Comparison of ENCODE assay signal across 34 cellular contexts in genomic region chr16:82226327-82226726, GRCh38.
"Had no signal": no experiment of that assay in that cellular context is flagged by ENCODE, and none has a peak within 500 bp of the region (broad histone marks: within the 10 kb centered on the region; RNA-seq: fewer than 3 reads in every experiment).

No MANE protein-coding gene starts in this region.

- H3K27ac Mint-ChIP-seq: activated B cell treated with CpG ODN at 0.5 μM for 24 hours; activated CD4-positive, alpha-beta memory T cell treated with anti-CD3 and anti-CD28 coated beads, Interleukin-2, amount 10 ng/mL, durations not matched to agents 7 days and 5 days; activated CD4-positive, alpha-beta T cell treated with anti-CD3 and anti-CD28 coated beads, Interleukin-2, amount 10 ng/mL, durations not matched to agents 24 days and 14 days; activated CD8-positive, alpha-beta memory T cell treated with anti-CD3 and anti-CD28 coated beads, Interleukin-2, amount 10 ng/mL, durations not matched to agents 7 days and 5 days; activated naive CD4-positive, alpha-beta T cell treated with anti-CD3 and anti-CD28 coated beads, Interleukin-2, amount 10 ng/mL, durations not matched to agents 7 days and 5 days; activated naive CD4-positive, alpha-beta T cell treated with anti-CD3 and anti-CD28 coated beads, Interleukin-2, amount 50 U/mL, for 24 hours; activated naive CD8-positive, alpha-beta T cell; activated naive CD8-positive, alpha-beta T cell treated with anti-CD3 and anti-CD28 coated beads, Interleukin-2, amount 10 ng/mL, durations not matched to agents 7 days and 5 days; activated naive CD8-positive, alpha-beta T cell treated with anti-CD3 and anti-CD28 coated beads, Interleukin-2, amount 50 U/mL, for 24 hours; activated T-cell treated with anti-CD3 and anti-CD28 coated beads, Interleukin-2, amount 50 U/mL, for 24 hours; activated T-helper 2 cell treated with anti-CD3 and anti-CD28 coated beads, Interferon-gamma antibody, Interleukin-2, Interleukin-4, amounts not matched to agents 10 μg/mL and 5 μg/mL and 100 μg/mL, durations not matched to agents 14 hours and 24 hours and 36 hours; brain; T-helper 1 cell treated with Interleukin-12 subunit alpha and Interleukin-12 subunit beta and Interleukin-4 antibody, amounts not matched to agents 30 μg/mL and 1 μg/mL, for 36 hours; T-helper 2 cell treated with Interferon-gamma antibody and Interleukin-4, amounts not matched to agents 5 μg/mL and 100 μg/mL, for 36 hours had no signal

- H3K4me1 ChIP-seq: ascending aorta had no signal

- H3K27ac ChIP-seq: ascending aorta, VCaP had no signal

- DNase-seq: activated B cell treated with CpG ODN at 0.5 μM for 24 hours; activated CD4-positive, alpha-beta memory T cell treated with anti-CD3 and anti-CD28 coated beads, Interleukin-2, amount 10 ng/mL, durations not matched to agents 7 days and 5 days; activated CD4-positive, alpha-beta T cell treated with anti-CD3 and anti-CD28 coated beads for 1 hour; activated CD4-positive, alpha-beta T cell treated with anti-CD3 and anti-CD28 coated beads for 4 hours; activated CD4-positive, alpha-beta T cell treated with anti-CD3 and anti-CD28 coated beads, Interleukin-2, amount 10 ng/mL, durations not matched to agents 24 days and 14 days; activated CD4-positive, alpha-beta T cell treated with anti-CD3 and anti-CD28 coated beads, Interleukin-2, amount 50 U/mL, for 48 hours; activated CD8-positive, alpha-beta memory T cell treated with anti-CD3 and anti-CD28 coated beads for 24 hours; activated CD8-positive, alpha-beta memory T cell treated with anti-CD3 and anti-CD28 coated beads, Interleukin-2, amount 10 ng/mL, durations not matched to agents 7 days and 5 days; activated CD8-positive, alpha-beta memory T cell treated with anti-CD3 and anti-CD28 coated beads, Interleukin-2, amount 50 U/mL, for 48 hours; activated CD8-positive, alpha-beta T cell treated with anti-CD3 and anti-CD28 coated beads, Interleukin-2, amount 10 ng/mL, durations not matched to agents 7 days and 5 days; activated effector memory CD4-positive, alpha-beta T cell treated with Interleukin-2 at 50 U/mL for 16 hours; activated gamma-delta T cell; activated naive CD4-positive, alpha-beta T cell treated with anti-CD3 and anti-CD28 coated beads, Interleukin-2, amount 10 ng/mL, durations not matched to agents 7 days and 5 days; activated naive CD4-positive, alpha-beta T cell treated with Interleukin-2 at 50 U/mL for 16 hours; activated naive CD8-positive, alpha-beta T cell treated with anti-CD3 and anti-CD28 coated beads, Interleukin-2, amount 10 ng/mL, durations not matched to agents 7 days and 5 days; activated naive CD8-positive, alpha-beta T cell treated with anti-CD3 and anti-CD28 coated beads, Interleukin-2, amount 50 U/mL, for 24 hours; activated T-cell treated with anti-CD3 and anti-CD28 coated beads, Interleukin-2, amount 50 U/mL, for 24 hours; activated T-cell treated with anti-CD3 and anti-CD28 coated beads, Interleukin-2, amount 50 U/mL, for 48 hours; amygdala; anterior cingulate cortex; central memory CD4-positive, alpha-beta T cell; T-helper 1 cell; T-helper 2 cell; T-helper 9 cell had no signal

- H3K36me3 ChIP-seq: ascending aorta had no signal

- H3K4me3 Mint-ChIP-seq: activated B cell treated with CpG ODN at 0.5 μM for 24 hours; activated CD4-positive, alpha-beta memory T cell treated with anti-CD3 and anti-CD28 coated beads, Interleukin-2, amount 10 ng/mL, durations not matched to agents 7 days and 5 days; activated CD4-positive, alpha-beta T cell treated with anti-CD3 and anti-CD28 coated beads, Interleukin-2, amount 10 ng/mL, durations not matched to agents 24 days and 14 days; activated CD8-positive, alpha-beta memory T cell treated with anti-CD3 and anti-CD28 coated beads, Interleukin-2, amount 10 ng/mL, durations not matched to agents 7 days and 5 days; activated CD8-positive, alpha-beta T cell treated with anti-CD3 and anti-CD28 coated beads, Interleukin-2, amount 10 ng/mL, durations not matched to agents 7 days and 5 days; activated naive CD4-positive, alpha-beta T cell treated with anti-CD3 and anti-CD28 coated beads, Interleukin-2, amount 10 ng/mL, durations not matched to agents 7 days and 5 days; activated naive CD4-positive, alpha-beta T cell treated with anti-CD3 and anti-CD28 coated beads, Interleukin-2, amount 50 U/mL, for 24 hours; activated naive CD8-positive, alpha-beta T cell; activated naive CD8-positive, alpha-beta T cell treated with anti-CD3 and anti-CD28 coated beads, Interleukin-2, amount 10 ng/mL, durations not matched to agents 7 days and 5 days; activated naive CD8-positive, alpha-beta T cell treated with anti-CD3 and anti-CD28 coated beads, Interleukin-2, amount 50 U/mL, for 24 hours; activated T-cell treated with anti-CD3 and anti-CD28 coated beads, Interleukin-2, amount 50 U/mL, for 24 hours; brain; T-helper 1 cell treated with Interleukin-12 subunit alpha and Interleukin-12 subunit beta and Interleukin-4 antibody, amounts not matched to agents 30 μg/mL and 1 μg/mL, for 36 hours; T-helper 2 cell treated with Interferon-gamma antibody and Interleukin-4, amounts not matched to agents 5 μg/mL and 100 μg/mL, for 36 hours had no signal

- H3K36me3 Mint-ChIP-seq: activated CD8-positive, alpha-beta memory T cell treated with anti-CD3 and anti-CD28 coated beads, Interleukin-2, amount 10 ng/mL, durations not matched to agents 7 days and 5 days; activated naive CD4-positive, alpha-beta T cell treated with anti-CD3 and anti-CD28 coated beads, Interleukin-2, amount 10 ng/mL, durations not matched to agents 7 days and 5 days; activated naive CD4-positive, alpha-beta T cell treated with anti-CD3 and anti-CD28 coated beads, Interleukin-2, amount 50 U/mL, for 24 hours; activated naive CD8-positive, alpha-beta T cell; activated naive CD8-positive, alpha-beta T cell treated with anti-CD3 and anti-CD28 coated beads, Interleukin-2, amount 10 ng/mL, durations not matched to agents 7 days and 5 days; brain had no signal

- H3K4me3 ChIP-seq: ascending aorta had no signal

- ATAC-seq: activated CD4-positive, CD25-positive, alpha-beta regulatory T cell treated with anti-CD3 and anti-CD28 coated beads, Interleukin-2, amount 50 U/mL, for 24 hours; activated CD8-positive, alpha-beta memory T cell treated with anti-CD3 and anti-CD28 coated beads, Interleukin-2, amount 10 ng/mL, durations not matched to agents 7 days and 5 days; activated CD8-positive, alpha-beta T cell treated with anti-CD3 and anti-CD28 coated beads, Interleukin-2, amount 10 ng/mL, durations not matched to agents 7 days and 5 days; activated naive CD8-positive, alpha-beta T cell treated with anti-CD3 and anti-CD28 coated beads, Interleukin-2, amount 50 U/mL, for 24 hours had no signal

- H3K4me1 Mint-ChIP-seq: activated B cell treated with CpG ODN at 0.5 μM for 24 hours; activated CD4-positive, alpha-beta memory T cell treated with anti-CD3 and anti-CD28 coated beads, Interleukin-2, amount 10 ng/mL, durations not matched to agents 7 days and 5 days; activated CD4-positive, alpha-beta T cell treated with anti-CD3 and anti-CD28 coated beads, Interleukin-2, amount 10 ng/mL, durations not matched to agents 24 days and 14 days; activated CD8-positive, alpha-beta memory T cell treated with anti-CD3 and anti-CD28 coated beads, Interleukin-2, amount 10 ng/mL, durations not matched to agents 7 days and 5 days; activated naive CD4-positive, alpha-beta T cell treated with anti-CD3 and anti-CD28 coated beads, Interleukin-2, amount 10 ng/mL, durations not matched to agents 7 days and 5 days; activated naive CD4-positive, alpha-beta T cell treated with anti-CD3 and anti-CD28 coated beads, Interleukin-2, amount 50 U/mL, for 24 hours; activated naive CD8-positive, alpha-beta T cell treated with anti-CD3 and anti-CD28 coated beads, Interleukin-2, amount 50 U/mL, for 24 hours; brain had no signal

- FAIRE-seq: TTC549 had no signal

- H3K9me3 ChIP-seq: ascending aorta had no signal

- H3K9me3 Mint-ChIP-seq: activated B cell treated with CpG ODN at 0.5 μM for 24 hours; activated CD4-positive, alpha-beta memory T cell treated with anti-CD3 and anti-CD28 coated beads, Interleukin-2, amount 10 ng/mL, durations not matched to agents 7 days and 5 days; activated CD4-positive, alpha-beta T cell treated with anti-CD3 and anti-CD28 coated beads, Interleukin-2, amount 10 ng/mL, durations not matched to agents 24 days and 14 days; activated naive CD4-positive, alpha-beta T cell treated with anti-CD3 and anti-CD28 coated beads, Interleukin-2, amount 10 ng/mL, durations not matched to agents 7 days and 5 days; activated naive CD4-positive, alpha-beta T cell treated with anti-CD3 and anti-CD28 coated beads, Interleukin-2, amount 50 U/mL, for 24 hours; activated naive CD8-positive, alpha-beta T cell treated with anti-CD3 and anti-CD28 coated beads, Interleukin-2, amount 10 ng/mL, durations not matched to agents 7 days and 5 days; activated naive CD8-positive, alpha-beta T cell treated with anti-CD3 and anti-CD28 coated beads, Interleukin-2, amount 50 U/mL, for 24 hours; activated T-cell treated with anti-CD3 and anti-CD28 coated beads, Interleukin-2, amount 50 U/mL, for 24 hours; activated T-helper 2 cell treated with anti-CD3 and anti-CD28 coated beads, Interferon-gamma antibody, Interleukin-2, Interleukin-4, amounts not matched to agents 10 μg/mL and 5 μg/mL and 100 μg/mL, durations not matched to agents 14 hours and 24 hours and 36 hours; T-helper 1 cell treated with Interleukin-12 subunit alpha and Interleukin-12 subunit beta and Interleukin-4 antibody, amounts not matched to agents 30 μg/mL and 1 μg/mL, for 36 hours; T-helper 2 cell treated with Interferon-gamma antibody and Interleukin-4, amounts not matched to agents 5 μg/mL and 100 μg/mL, for 36 hours had no signal
